21 cellular contexts compared by ENCODE assay signal in the genomic region with DNA sequence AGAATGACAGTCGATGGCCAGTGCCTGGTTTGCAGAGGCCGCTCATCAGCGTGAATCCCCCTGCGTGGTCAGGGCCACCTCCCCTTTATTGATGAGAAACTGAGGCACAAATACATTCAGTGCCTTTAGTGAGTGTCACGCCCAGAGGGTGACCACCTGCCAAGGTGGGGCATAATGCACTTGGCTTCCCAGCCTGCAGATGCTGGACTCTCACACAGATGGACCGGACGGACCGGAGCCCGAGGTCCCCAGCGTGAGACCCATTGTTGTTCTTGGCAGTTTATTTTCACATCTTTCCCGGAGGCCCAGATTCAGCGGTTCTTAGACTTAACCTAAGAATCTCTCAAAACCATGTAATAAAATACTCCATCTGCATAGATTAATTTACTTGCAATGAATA.
"Had no signal": no experiment of that assay in that cellular context is flagged by ENCODE, and none has a peak within 500 bp of the region (broad histone marks: within the 10 kb centered on the region; RNA-seq: fewer than 3 reads in every experiment).

No MANE protein-coding gene starts in this region.

- H3K36me3 ChIP-seq: colonic mucosa, esophagus squamous epithelium, ovary, sigmoid colon, suprapubic skin, transverse colon, upper lobe of right lung, uterus had no signal

- H3K4me3 ChIP-seq: colonic mucosa, esophagus squamous epithelium, ovary, sigmoid colon, suprapubic skin, transverse colon, upper lobe of right lung, uterus had no signal

- H3K4me1 ChIP-seq: colonic mucosa, esophagus squamous epithelium, sigmoid colon, suprapubic skin, transverse colon, upper lobe of right lung, uterus had no signal

- H3K9me3 ChIP-seq: colonic mucosa, esophagus squamous epithelium, sigmoid colon, suprapubic skin, transverse colon, upper lobe of right lung, uterus had no signal

- DNase-seq: central memory CD4-positive, alpha-beta T cell; colonic mucosa; effector CD8-positive, alpha-beta T cell; esophagus squamous epithelium; foreskin melanocyte; glutamatergic neuron; mammary epithelial cell; mesendoderm; midbrain; naive thymus-derived CD4-positive, alpha-beta T cell; occipital lobe; ovary; sigmoid colon; stimulated activated CD4-positive, alpha-beta T cell treated with anti-CD3 and anti-CD28 coated beads, Interleukin-4, amount 100 ng/mL, for 4 hours; stimulated activated naive B cell treated with anti-CD40 and anti-IgM and Interleukin-4, amounts not matched to agents 10 μg/mL and 1 μg/mL and 100 μg/mL, for 72 hours; transverse colon; upper lobe of right lung; uterus had no signal

- FAIRE-seq: endothelial cell of umbilical vein, keratinocyte had no signal

- H3K27me3 ChIP-seq: colonic mucosa, ovary had no signal

- H3K27ac ChIP-seq: colonic mucosa, esophagus squamous epithelium, ovary, sigmoid colon, suprapubic skin, transverse colon, upper lobe of right lung, uterus had no signal

- ATAC-seq: naive thymus-derived CD4-positive, alpha-beta T cell; stimulated activated naive B cell treated with anti-CD40 and anti-IgM and Interleukin-4, amounts not matched to agents 10 μg/mL and 1 μg/mL and 100 μg/mL, for 72 hours; upper lobe of right lung had no signal
